ENCODE assay signal across 8 cellular contexts in the genomic region with DNA sequence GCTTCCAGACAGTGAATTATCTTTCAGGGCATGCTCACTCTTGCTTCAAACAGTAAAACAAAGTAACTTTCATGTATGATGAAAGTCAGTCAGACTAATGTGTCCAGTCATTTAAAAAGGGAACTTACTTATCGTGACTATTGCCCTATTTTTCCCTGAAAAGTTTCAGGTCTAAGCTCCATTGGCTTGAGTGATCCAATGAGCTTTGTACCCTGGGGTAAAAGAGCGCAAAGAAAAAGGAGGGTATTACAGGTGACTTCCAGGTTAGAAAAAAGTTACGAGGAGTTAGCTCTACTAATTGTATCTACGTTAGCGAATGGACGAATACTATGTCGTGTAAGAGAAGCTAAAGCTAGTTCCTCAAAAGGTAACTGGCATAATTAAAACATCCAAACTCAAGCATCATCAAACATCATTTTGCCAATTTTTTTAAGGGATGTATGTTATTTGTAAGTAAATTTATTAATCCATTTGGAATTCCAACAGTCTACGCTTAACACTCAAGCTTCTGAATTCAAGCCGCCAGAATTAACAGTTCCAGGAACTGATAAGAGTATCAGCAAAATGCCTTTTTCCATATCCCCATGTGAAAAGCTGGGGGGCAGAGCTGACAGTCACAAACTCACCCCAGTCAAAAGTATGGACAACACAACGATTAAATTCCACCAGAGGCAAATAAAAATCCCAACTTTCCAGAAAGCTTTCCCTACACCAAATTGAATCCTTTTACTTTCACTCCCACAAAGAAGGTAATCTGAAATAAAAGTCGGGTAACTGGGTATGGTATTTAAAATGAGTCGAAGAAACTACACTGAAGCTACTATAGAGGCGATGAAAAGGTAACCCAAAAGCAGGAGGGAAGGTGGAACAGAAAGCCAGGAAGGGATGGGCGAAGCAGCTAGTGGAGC. TPM values are rescaled to one million over a fixed set of nuclear protein-coding genes. Genes with fewer than 3 reads are reported as not detected.
DNase-seq lines count a peak whose midpoint lies in the region; ATAC-seq and TF ChIP-seq lines count a peak whose summit lies in the region.

No MANE protein-coding gene starts in this region.

- peak overlapping the region; percentile 81 to 93 for H3K4me3 ChIP-seq in body of pancreas
- H3K4me3 ChIP-seq in right lobe of liver, result peak overlapping the region; percentile 62 to 89 (median 88)
- H3K4me3 ChIP-seq in thyroid gland (replicated peaks in 1 of 3), result peak overlapping the region in 2 of 3 donors; percentile 74 to 89

- no peaks in the 10 kb centered on the region for H3K9me3 ChIP-seq in body of pancreas
- H3K9me3 ChIP-seq in right lobe of liver, result no peaks in the 10 kb centered on the region
- H3K9me3 ChIP-seq in thyroid gland, result no peaks in the 10 kb centered on the region

- H3K36me3 ChIP-seq in body of pancreas (replicated peaks in 1 of 2; ENCODE audit: insufficient read depth in 1 of 2, low read depth in 2 of 2), result no peaks in the 10 kb centered on the region
- no peaks in the 10 kb centered on the region for H3K36me3 ChIP-seq in right lobe of liver
- no peaks in the 10 kb centered on the region for H3K36me3 ChIP-seq in thyroid gland

- 0 to 1% methylated on average over 13 to 14 of the region's 14 CpGs for WGBS in body of pancreas, 2 donors
- 0% methylated on average over 14 of the region's 14 CpGs for WGBS in right lobe of liver (ENCODE audit: insufficient coverage, low coverage, low lambda C conversion rate, missing lambda C conversion rate)
- WGBS in thyroid gland, 2 donors, result 1% methylated on average over 13 to 14 of the region's 14 CpGs

- no peak for TF ChIP-seq CTCF in body of pancreas (IDR thresholded peaks at IDR 0.05)
- TF ChIP-seq CTCF in right lobe of liver (IDR thresholded peaks at IDR 0.05), result no peak
- TF ChIP-seq CTCF in thyroid gland (IDR thresholded peaks at IDR 0.05), result no peak

- H3K4me1 ChIP-seq in body of pancreas, result peaks cover 45% of the 10 kb centered on the region
- H3K4me1 ChIP-seq in right lobe of liver, result peaks cover 0 to 44% (median 16%) of the 10 kb centered on the region in 4 donors
- peaks cover 9 to 17% of the 10 kb centered on the region in 2 donors for H3K4me1 ChIP-seq in thyroid gland

- no peak for ATAC-seq in body of pancreas
- ATAC-seq in right lobe of liver, result peak in 3 of 4 donors; percentile 1 to 20 (median 4)

- H3K27ac ChIP-seq in body of pancreas (peak overlapping the region; percentile 87 to 97 (median 94)), right lobe of liver (peak overlapping the region; percentile 93 to 98 (median 94)), thyroid gland (peak overlapping the region; percentile 92 to 94 (median 92))

- TF ChIP-seq POLR2A in body of pancreas (IDR thresholded peaks at IDR 0.05) (no peak), right lobe of liver (IDR thresholded peaks at IDR 0.05) (peak; percentile 24), thyroid gland (IDR thresholded peaks at IDR 0.05) (no peak)

- intact Hi-C loops in body of pancreas (cut with DNase I), result no loop called here
- intact Hi-C loops in right lobe of liver (cut with DNase I), result no loop called here
- intact Hi-C loops in thyroid gland (cut with DNase I), result no loop called here

- DNase-seq in DMS 273 (lab: John Stamatoyannopoulos, UW; ENCODE audit: unreplicated experiment) (peak; percentile 31), DMS 273 treated with DMSO at 0.1 percent for 48 hours (lab: John Stamatoyannopoulos, UW) (no peak), NCI-H2171 treated with DMSO at 0.1 percent for 48 hours (lab: John Stamatoyannopoulos, UW) (peak; percentile 70), body of pancreas (no peak), right lobe of liver (no peak), thyroid gland (no peak), NCI-H146 treated with DMSO at 0.1 percent for 48 hours (lab: John Stamatoyannopoulos, UW; ENCODE audit: unreplicated experiment) (no peak), NCI-H1930 (lab: John Stamatoyannopoulos, UW) (no peak)

- H3K27me3 ChIP-seq in body of pancreas (no peaks in the 10 kb centered on the region), right lobe of liver (no peaks in the 10 kb centered on the region), thyroid gland (no peaks in the 10 kb centered on the region)

RNA-seq across cellular contexts. Expression of a gene that starts 1.4 kb away (rescaled TPM):
- total RNA-seq in body of pancreas, result 100 to 1,000 TPM in 1 of 2 donors, 10 to 100 TPM in 1; 97.8 to 132 TPM
- 100 to 1,000 TPM in 3 of 6 experiments, 10 to 100 TPM in 3; 84.1 to 137 (median 97.6) TPM for total RNA-seq in right lobe of liver
- 100 to 1,000 TPM; 198 to 320 (median 220) TPM for total RNA-seq in thyroid gland

Comparison
In these comparisons a context has a peak if more than half of its experiments do, and no peak if none do; other contexts are left out.
1. DNase-seq: peak in DMS 273 (single experiment) and NCI-H2171 treated with DMSO at 0.1 percent for 48 hours (single experiment); none in DMS 273 treated with DMSO at 0.1 percent for 48 hours (single experiment), body of pancreas (0 of 4), right lobe of liver (0 of 3), thyroid gland (0 of 2), NCI-H146 treated with DMSO at 0.1 percent for 48 hours (single experiment) and NCI-H1930 (0 of 2).
2. Peak in every context shown above with its lines, with median percentiles within 50 percentile points of each other: H3K27ac ChIP-seq and H3K4me3 ChIP-seq.